Comparison of ENCODE assay signal across 16 cellular contexts in genomic region chr10:116838143-116838725, GRCh38. TPM values are rescaled to one million over a fixed set of nuclear protein-coding genes. Genes with fewer than 3 reads are reported as not detected.
DNase-seq lines count a peak whose midpoint lies in the region; ATAC-seq and TF ChIP-seq lines count a peak whose summit lies in the region.
"Had no signal": no experiment of that assay in that cellular context is flagged by ENCODE, and none has a peak within 500 bp of the region (broad histone marks: within the 10 kb centered on the region; RNA-seq: fewer than 3 reads in every experiment).

No MANE protein-coding gene starts in this region.

- H3K27ac Mint-ChIP-seq in activated B cell treated with CpG ODN at 0.5 μM for 24 hours (peak overlapping the region; percentile 1), Calu3 (ENCODE audit: unreplicated experiment) (no peak overlapping the region)
- H3K27ac Mint-ChIP-seq: activated naive CD8-positive, alpha-beta T cell treated with anti-CD3 and anti-CD28 coated beads for 36 hours had no signal

- H3K27me3 Mint-ChIP-seq in activated B cell treated with CpG ODN at 0.5 μM for 24 hours = no peaks in the 10 kb centered on the region
- no peaks in the 10 kb centered on the region for H3K27me3 Mint-ChIP-seq in Calu3 (ENCODE audit: unreplicated experiment)

- intact Hi-C loops in activated B cell treated with CpG ODN at 0.5 μM for 24 hours (cut with micrococcal nuclease) (loop anchor here (1.0 kb wide), 1 partner anchor 10 kb away; no protein-coding TSS in a partner anchor), Calu3 (cut with micrococcal nuclease; ENCODE audit: unreplicated experiment) (no loop called here)

- H3K9me3 ChIP-seq in effector memory CD4-positive, alpha-beta T cell (ENCODE audit: control insufficient read depth, low read length) = no peaks in the 10 kb centered on the region

- no peaks in the 10 kb centered on the region for H3K27me3 ChIP-seq in effector memory CD4-positive, alpha-beta T cell (replicated peaks; ENCODE audit: control insufficient read depth, insufficient read depth, low read length, poor library complexity, severe bottlenecking)

- BruUV-seq in Calu3 (replicated peaks; lab: Mats Ljungman, UMichigan) = no TSS peak

- DNase-seq in activated B cell treated with CpG ODN at 0.5 μM for 24 hours = no peak
- DNase-seq in effector memory CD4-positive, alpha-beta T cell = no peak
- DNase-seq in NCI-H748 treated with DMSO at 0.1 percent for 48 hours (lab: John Stamatoyannopoulos, UW) = no peak
- no peak for DNase-seq in Calu3
- DNase-seq: activated CD8-positive, alpha-beta memory T cell treated with anti-CD3 and anti-CD28 coated beads for 24 hours; activated naive CD8-positive, alpha-beta T cell treated with anti-CD3 and anti-CD28 coated beads for 36 hours; AML-193; NCI-H1105; stimulated activated CD4-positive, alpha-beta T cell treated with anti-CD3 and anti-CD28 coated beads, Interleukin-4, amount 100 ng/mL, for 24 hours had no signal

- H3K9me3 Mint-ChIP-seq in activated B cell treated with CpG ODN at 0.5 μM for 24 hours (no peaks in the 10 kb centered on the region), Calu3 (ENCODE audit: low read depth, unreplicated experiment) (no peaks in the 10 kb centered on the region)
- H3K9me3 Mint-ChIP-seq: activated naive CD8-positive, alpha-beta T cell treated with anti-CD3 and anti-CD28 coated beads for 36 hours had no signal

- CTCF ChIA-PET in activated B cell treated with CpG ODN at 0.5 μM for 24 hours (lab: Charles Lee) (no interaction called here), Calu3 (lab: Charles Lee) (no interaction called here)

- no peaks in the 10 kb centered on the region for H3K4me1 ChIP-seq in effector memory CD4-positive, alpha-beta T cell (ENCODE audit: control insufficient read depth, insufficient read depth, low read length, poor library complexity, severe bottlenecking)

- H3K4me3 Mint-ChIP-seq in activated B cell treated with CpG ODN at 0.5 μM for 24 hours (no peak overlapping the region), Calu3 (ENCODE audit: low read depth, unreplicated experiment) (no peak overlapping the region)
- H3K4me3 Mint-ChIP-seq: activated naive CD8-positive, alpha-beta T cell treated with anti-CD3 and anti-CD28 coated beads for 36 hours had no signal

- ATAC-seq in GM18511 (IDR thresholded peaks at IDR 0.05; ENCODE audit: unreplicated experiment) (peak; percentile 84), GM21619 (IDR thresholded peaks at IDR 0.05; ENCODE audit: unreplicated experiment) (peak; percentile 82), HG03378 (IDR thresholded peaks at IDR 0.05; ENCODE audit: unreplicated experiment) (peak; percentile 92), activated B cell treated with CpG ODN at 0.5 μM for 24 hours (ENCODE audit: low read depth) (peak; percentile 60), esophagus mucosa (no peak)

- no peaks in the 10 kb centered on the region for H3K36me3 ChIP-seq in effector memory CD4-positive, alpha-beta T cell (ENCODE audit: control insufficient read depth, insufficient read depth, low read length)

- H3K27ac ChIP-seq in effector memory CD4-positive, alpha-beta T cell (ENCODE audit: insufficient read depth, low read length, poor library complexity, severe bottlenecking) = no peak overlapping the region
- H3K27ac ChIP-seq: coronary artery, parathyroid adenoma had no signal

- POLR2A ChIA-PET in activated B cell treated with CpG ODN at 0.5 μM for 24 hours (lab: Charles Lee) = no interaction called here

- H3K4me1 Mint-ChIP-seq in activated B cell treated with CpG ODN at 0.5 μM for 24 hours = peaks cover 17% of the 10 kb centered on the region
- H3K4me1 Mint-ChIP-seq in Calu3 (ENCODE audit: low read depth, unreplicated experiment) = no peaks in the 10 kb centered on the region
- H3K4me1 Mint-ChIP-seq: activated naive CD8-positive, alpha-beta T cell treated with anti-CD3 and anti-CD28 coated beads for 36 hours had no signal

- no peak overlapping the region for H3K4me3 ChIP-seq in effector memory CD4-positive, alpha-beta T cell (ENCODE audit: insufficient read depth, low read depth, low read length, poor library complexity, severe bottlenecking)
- H3K4me3 ChIP-seq: coronary artery had no signal

- H3K36me3 Mint-ChIP-seq in activated B cell treated with CpG ODN at 0.5 μM for 24 hours (ENCODE audit: low read depth) (peaks cover 3% of the 10 kb centered on the region), Calu3 (ENCODE audit: insufficient read depth, unreplicated experiment) (no peaks in the 10 kb centered on the region)
- H3K36me3 Mint-ChIP-seq: activated naive CD8-positive, alpha-beta T cell treated with anti-CD3 and anti-CD28 coated beads for 36 hours had no signal

- no peak for TF ChIP-seq CTCF in activated B cell treated with CpG ODN at 0.5 μM for 24 hours (IDR thresholded peaks at IDR 0.05)
- no peak for TF ChIP-seq CTCF in Calu3 (IDR thresholded peaks at IDR 0.05; ENCODE audit: unreplicated experiment)

RNA-seq across cellular contexts. Expression of gene ENO4, which starts 11.1 kb away (rescaled TPM):
- total RNA-seq in activated B cell treated with CpG ODN at 0.5 μM for 24 hours (0.07 TPM in 1 of 2 replicates, not detected in the other), esophagus mucosa (not detected), Calu3 (2022) (0.12 TPM in 1 of 2 replicates, not detected in the other)
- total RNA-seq: activated naive CD8-positive, alpha-beta T cell treated with anti-CD3 and anti-CD28 coated beads for 36 hours; T-helper 2 cell treated with Interferon-gamma antibody and Interleukin-4, amounts not matched to agents 100 ng/mL and 5 ng/mL, for 36 hours had no signal
